In genomic region chr5:39082995-39083394, GRCh38 we compare ENCODE assay signal across 24 cellular contexts.
"Had no signal": no experiment of that assay in that cellular context is flagged by ENCODE, and none has a peak within 500 bp of the region (broad histone marks: within the 10 kb centered on the region; RNA-seq: fewer than 3 reads in every experiment).

No MANE protein-coding gene starts in this region.

- H3K4me3 ChIP-seq: coronary artery, dorsolateral prefrontal cortex, esophagus muscularis mucosa, gastroesophageal sphincter, heart right ventricle, left lung, lower lobe of right lung, mucosa of descending colon had no signal

- H3K27me3 ChIP-seq: dorsolateral prefrontal cortex, esophagus muscularis mucosa, foreskin keratinocyte, gastroesophageal sphincter, heart right ventricle, left lung had no signal

- H3K36me3 ChIP-seq: esophagus muscularis mucosa, gastroesophageal sphincter, heart right ventricle, left lung, lower lobe of right lung had no signal

- H3K27ac ChIP-seq: coronary artery, dorsolateral prefrontal cortex, esophagus muscularis mucosa, foreskin keratinocyte, gastroesophageal sphincter, heart right ventricle, left lung, lower lobe of right lung had no signal

- DNase-seq: dermis blood vessel endothelial cell; dorsolateral prefrontal cortex; effector CD4-positive, alpha-beta T cell; effector memory CD4-positive, alpha-beta T cell; foreskin keratinocyte; head of caudate nucleus; heart right ventricle; hippocampal formation; left cardiac atrium; left lung; left ventricle myocardium superior; lower lobe of right lung; mesenchymal stem cell; mucosa of descending colon; naive B cell; naive thymus-derived CD8-positive, alpha-beta T cell had no signal

- H3K9me3 ChIP-seq: esophagus muscularis mucosa, gastroesophageal sphincter, heart right ventricle, left lung, lower lobe of right lung, mucosa of descending colon had no signal

- H3K36me3 Mint-ChIP-seq: mesothelial cell of epicardium, naive B cell had no signal

- ATAC-seq: foreskin keratinocyte; gastroesophageal sphincter; heart right ventricle; left cardiac atrium; left lung; left ventricle myocardium superior; lower lobe of right lung; mucosa of descending colon; naive thymus-derived CD8-positive, alpha-beta T cell had no signal

- H3K9me3 Mint-ChIP-seq: naive thymus-derived CD8-positive, alpha-beta T cell had no signal

- FAIRE-seq: endothelial cell of umbilical vein, frontal cortex, islet of Langerhans, keratinocyte had no signal

- H3K27ac Mint-ChIP-seq: mesothelial cell of epicardium; naive B cell; naive thymus-derived CD8-positive, alpha-beta T cell had no signal

- H3K4me3 Mint-ChIP-seq: mesothelial cell of epicardium; naive B cell; naive thymus-derived CD8-positive, alpha-beta T cell had no signal
